ENCODE assay signal across 8 cellular contexts in genomic region chr2:157492189-157492773, GRCh38. TPM values are rescaled to one million over a fixed set of nuclear protein-coding genes. Genes with fewer than 3 reads are reported as not detected.
DNase-seq lines count a peak whose midpoint lies in the region; ATAC-seq and TF ChIP-seq lines count a peak whose summit lies in the region.

No MANE protein-coding gene starts in this region.

- H3K27me3 Mint-ChIP-seq in activated T-helper 1 cell treated with anti-CD3 and anti-CD28 coated beads, Interleukin-12 subunit alpha, Interleukin-12 subunit beta, Interleukin-2, Interleukin-4 antibody, amounts not matched to agents 30 ng/mL and 10 ng/mL and 1 ng/mL, durations not matched to agents 14 hours and 24 hours and 36 hours (ENCODE audit: insufficient read depth) = no peaks in the 10 kb centered on the region

- intact Hi-C loops in Panc1 (cut with micrococcal nuclease; ENCODE audit: unreplicated experiment) = loop anchor here (5.0 to 10.0 kb wide), 4 partner anchors 103 to 1253 kb away; partner anchors contain the start of gene ACVR1C
- intact Hi-C loops in activated T-helper 1 cell treated with anti-CD3 and anti-CD28 coated beads, Interleukin-12 subunit alpha, Interleukin-12 subunit beta, Interleukin-2, Interleukin-4 antibody, amounts not matched to agents 30 ng/mL and 10 ng/mL and 1 ng/mL, durations not matched to agents 14 hours and 24 hours and 36 hours (cut with micrococcal nuclease) = loop anchor here (1.0 to 10.0 kb wide), 5 partner anchors 17 to 965 kb away; partner anchors contain the start of genes ACVR1C, CCDC148 and PKP4
- intact Hi-C loops in transverse colon (cut with DNase I; ENCODE audit: low total_unique reads) = loop anchor here (10.0 kb wide), 1 partner anchor 523 kb away; no protein-coding TSS in a partner anchor

- in situ Hi-C loops in Panc1 (cut with HindIII; ENCODE audit: low pct_unique_long_range_greater_than_20kb, low sequenced_read_pairs) = no loop called here
- in situ Hi-C loops in transverse colon (cut with MboI; ENCODE audit: low pct_ligation_motif_present in 1 of 4, low pct_unique_long_range_greater_than_20kb in 1 of 4, low sequenced_read_pairs in 3 of 4) = loop anchor here in 3 of 4 donors (10.0 to 25.0 kb wide), 3 partner anchors 155 to 523 kb away; partner anchors contain the start of gene ERMN (in 1 of the 3)

- H3K27ac ChIP-seq in Panc1 (ENCODE audit: low read length) (no peak overlapping the region), transverse colon (no peak overlapping the region)

- H3K4me1 ChIP-seq in Panc1 (ENCODE audit: control insufficient read depth, insufficient read depth, low read length) = no peaks in the 10 kb centered on the region
- peaks cover 0 to 5% (median 3%) of the 10 kb centered on the region in 4 donors for H3K4me1 ChIP-seq in transverse colon

- CTCF ChIA-PET in Panc1 (lab: Charles Lee) = no interaction called here

- H3K4me3 Mint-ChIP-seq in activated T-helper 1 cell treated with anti-CD3 and anti-CD28 coated beads, Interleukin-12 subunit alpha, Interleukin-12 subunit beta, Interleukin-2, Interleukin-4 antibody, amounts not matched to agents 30 ng/mL and 10 ng/mL and 1 ng/mL, durations not matched to agents 14 hours and 24 hours and 36 hours = no peak overlapping the region

- no peak overlapping the region for H3K27ac Mint-ChIP-seq in activated T-helper 1 cell treated with anti-CD3 and anti-CD28 coated beads, Interleukin-12 subunit alpha, Interleukin-12 subunit beta, Interleukin-2, Interleukin-4 antibody, amounts not matched to agents 30 ng/mL and 10 ng/mL and 1 ng/mL, durations not matched to agents 14 hours and 24 hours and 36 hours

- POLR2A ChIA-PET in Panc1 (lab: Charles Lee) = no interaction called here

- peaks cover 71% of the 10 kb centered on the region for H3K4me1 Mint-ChIP-seq in activated T-helper 1 cell treated with anti-CD3 and anti-CD28 coated beads, Interleukin-12 subunit alpha, Interleukin-12 subunit beta, Interleukin-2, Interleukin-4 antibody, amounts not matched to agents 30 ng/mL and 10 ng/mL and 1 ng/mL, durations not matched to agents 14 hours and 24 hours and 36 hours (ENCODE audit: low read depth)

- 0 to 24% methylated on average over 3 to 5 of the region's 5 CpGs for WGBS in transverse colon (ENCODE audit: low coverage in 1 of 2), 2 donors

- no peaks in the 10 kb centered on the region for H3K9me3 ChIP-seq in Panc1 (ENCODE audit: control insufficient read depth, insufficient read depth, low read depth, low read length)
- no peaks in the 10 kb centered on the region for H3K9me3 ChIP-seq in transverse colon

- peak; percentile 87 for TF ChIP-seq CTCF in Panc1 (IDR thresholded peaks at IDR 0.05)
- TF ChIP-seq CTCF in fibroblast of the aortic adventitia (IDR thresholded peaks at IDR 0.05; ENCODE audit: insufficient read depth, low read length) = peak; percentile 77
- peak; percentile 52 to 76 (median 67) for TF ChIP-seq CTCF in transverse colon (IDR thresholded peaks at IDR 0.05)

- H3K27me3 ChIP-seq in Panc1 (ENCODE audit: control insufficient read depth, insufficient read depth, low read length) (peaks cover 8% of the 10 kb centered on the region; the same call in 1 of the 2 replicates), transverse colon (no peaks in the 10 kb centered on the region)

- peak; percentile 99 for ATAC-seq in GM21529 (IDR thresholded peaks at IDR 0.05; ENCODE audit: unreplicated experiment)
- peak; percentile 92 for ATAC-seq in Panc1

- DNase-seq in EL (peak; percentile 66), HuH-7 (ENCODE audit: low spot score) (peak; percentile 64), Panc1 (ENCODE audit: low read depth, low spot score) (peak; percentile 53), fibroblast of the aortic adventitia (ENCODE audit: low read depth) (peak; percentile 67), nucleus accumbens (lab: John Stamatoyannopoulos, UW) (peak in 50 of 56 donors; percentile 2 to 79 (median 40)), transverse colon (peak; percentile 77)
- peak; percentile 63 for DNase-seq in activated T-helper 1 cell treated with anti-CD3 and anti-CD28 coated beads, Interleukin-12 subunit alpha, Interleukin-12 subunit beta, Interleukin-2, Interleukin-4 antibody, amounts not matched to agents 30 ng/mL and 10 ng/mL and 1 ng/mL, durations not matched to agents 14 hours and 24 hours and 36 hours (ENCODE audit: low spot score)

- H3K36me3 ChIP-seq in Panc1 (ENCODE audit: control insufficient read depth, insufficient read depth, low read length) (no peaks in the 10 kb centered on the region; the same call in 1 of the 2 replicates), transverse colon (no peaks in the 10 kb centered on the region)

- no peaks in the 10 kb centered on the region for H3K36me3 Mint-ChIP-seq in activated T-helper 1 cell treated with anti-CD3 and anti-CD28 coated beads, Interleukin-12 subunit alpha, Interleukin-12 subunit beta, Interleukin-2, Interleukin-4 antibody, amounts not matched to agents 30 ng/mL and 10 ng/mL and 1 ng/mL, durations not matched to agents 14 hours and 24 hours and 36 hours (ENCODE audit: low read depth)

- BruUV-seq in Panc1 (replicated peaks; lab: Mats Ljungman, UMichigan) = no TSS peak

- TF ChIP-seq EP300 in transverse colon (IDR thresholded peaks at IDR 0.05; ENCODE audit: low read depth) = no peak

- H3K4me3 ChIP-seq in Panc1 (ENCODE audit: low read depth in 2 of 2, low read length in 2 of 2) = no peak overlapping the region
- no peak overlapping the region for H3K4me3 ChIP-seq in fibroblast of the aortic adventitia (ENCODE audit: low read depth, low read length)
- no peak overlapping the region for H3K4me3 ChIP-seq in transverse colon

- no peaks in the 10 kb centered on the region for H3K9me3 Mint-ChIP-seq in activated T-helper 1 cell treated with anti-CD3 and anti-CD28 coated beads, Interleukin-12 subunit alpha, Interleukin-12 subunit beta, Interleukin-2, Interleukin-4 antibody, amounts not matched to agents 30 ng/mL and 10 ng/mL and 1 ng/mL, durations not matched to agents 14 hours and 24 hours and 36 hours

- no peak for TF ChIP-seq POLR2A in transverse colon (IDR thresholded peaks at IDR 0.05)

RNA-seq across cellular contexts. Expression of gene CYTIP, which starts 48.4 kb away (rescaled TPM):
- total RNA-seq in Panc1 (2021; ENCODE audit: unreplicated experiment) = 0.57 TPM
- not detected for polyA plus RNA-seq in Panc1 (2012; ENCODE audit: insufficient read length)
- 296 and 302 TPM in 2 replicates for total RNA-seq in activated T-helper 1 cell treated with anti-CD3 and anti-CD28 coated beads, Interleukin-12 subunit alpha, Interleukin-12 subunit beta, Interleukin-2, Interleukin-4 antibody, amounts not matched to agents 30 ng/mL and 10 ng/mL and 1 ng/mL, durations not matched to agents 14 hours and 24 hours and 36 hours
- total RNA-seq in fibroblast of the aortic adventitia (ENCODE audit: low replicate concordance) = 0.82 and 1.4 TPM in 2 replicates
- total RNA-seq in transverse colon = 10 to 100 TPM in 1 of 4 donors, 1 to 10 TPM in 3; 4.6 to 25.1 (median 5.8) TPM

Comparison
In these comparisons a context has a peak if more than half of its experiments do, and no peak if none do; other contexts are left out.
1. RNA of gene CYTIP, which starts 48.4 kb away (total RNA-seq): 296 to 302 TPM in activated T-helper 1 cell treated with anti-CD3 and anti-CD28 coated beads, Interleukin-12 subunit alpha, Interleukin-12 subunit beta, Interleukin-2, Interleukin-4 antibody, amounts not matched to agents 30 ng/mL and 10 ng/mL and 1 ng/mL, durations not matched to agents 14 hours and 24 hours and 36 hours; 4.6 to 25.1 TPM in transverse colon, 0.82 to 1.4 TPM in fibroblast of the aortic adventitia and 0.57 TPM in Panc1 (single experiment); every median in the first group is over 10 times any median in the second.
2. Peak in every context shown above with its lines, with median percentiles within 50 percentile points of each other: DNase-seq and CTCF ChIP-seq.